Comparison of ENCODE assay signal across 8 cellular contexts in the genomic region with DNA sequence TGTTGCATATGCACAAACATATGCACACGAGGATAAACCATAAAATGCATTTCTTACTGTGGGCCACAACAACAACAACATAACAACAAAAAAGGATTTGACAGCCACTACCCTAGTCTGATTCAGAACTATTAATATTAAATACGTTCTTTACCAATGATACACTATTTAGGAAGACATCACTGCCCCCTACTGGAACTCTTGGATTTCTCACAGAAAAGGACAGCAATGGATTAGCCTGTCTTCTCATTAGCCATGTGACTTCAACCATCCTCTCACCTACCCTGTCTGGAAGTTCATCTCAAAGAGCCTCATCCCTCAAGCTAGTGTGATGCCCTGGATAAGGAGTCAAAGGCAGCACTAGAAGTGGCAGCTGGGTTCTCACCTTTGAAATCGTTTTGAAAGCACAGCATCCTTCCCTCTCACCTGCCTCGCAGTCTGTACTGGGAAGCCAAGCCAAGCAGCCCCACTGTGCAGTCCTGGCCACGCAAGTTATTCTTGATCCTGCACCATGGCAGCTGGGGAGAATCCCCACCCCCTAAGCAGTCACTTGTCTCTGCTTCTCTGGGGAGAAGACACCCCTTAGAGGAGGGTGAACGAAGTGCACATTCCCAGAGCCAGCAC.
A peak's percentile ranks its signal among the peaks of the same experiment; 100 is the strongest.
DNase-seq lines count a peak whose midpoint lies in the region; ATAC-seq, FAIRE-seq and TF ChIP-seq lines count a peak whose summit lies in the region.

No MANE protein-coding gene starts in this region.

- peak; percentile 35 to 65 for DNase-seq in A549 (ENCODE audit: low read depth in 1 of 2, low spot score in 1 of 2)
- DNase-seq in ELR (ENCODE audit: low read depth) = peak; percentile 89
- DNase-seq in NCI-H748 treated with DMSO at 0.1 percent for 48 hours (lab: John Stamatoyannopoulos, UW) = peak; percentile 48
- peak; percentile 82 for DNase-seq in brain microvascular endothelial cell
- no peak for DNase-seq in left colon
- no peak for DNase-seq in upper lobe of right lung
- no peak for DNase-seq in GM19238 (ENCODE audit: insufficient read length, low spot score)

- H3K27me3 ChIP-seq in brain microvascular endothelial cell (replicated peaks) = no peaks in the 10 kb centered on the region
- no peaks in the 10 kb centered on the region for H3K27me3 ChIP-seq in upper lobe of right lung

- ATAC-seq in A549 (peak; percentile 57 to 68; a peak in 5 of 6 replicates), HG02884 (IDR thresholded peaks at IDR 0.05; ENCODE audit: unreplicated experiment) (peak; percentile 70), left colon (peak; percentile 61), upper lobe of right lung (peak; percentile 84)

- H3K4me3 ChIP-seq in A549 (no peak overlapping the region), brain microvascular endothelial cell (ENCODE audit: low read depth, low read length) (no peak overlapping the region), upper lobe of right lung (no peak overlapping the region)

- FAIRE-seq in A549 (lab: Jason Lieb, UNC) = peak; percentile 54

- intact Hi-C loops in left colon (cut with DNase I, micrococcal nuclease) = no loop called here
- intact Hi-C loops in upper lobe of right lung (cut with DNase I) = loop anchor here (10.0 kb wide), 1 partner anchor 263 kb away; no protein-coding TSS in a partner anchor

- in situ Hi-C loops in brain microvascular endothelial cell (cut with HindIII; ENCODE audit: low pct_ligation_motif_present, low sequenced_read_pairs) = no loop called here

- H3K9me3 ChIP-seq in A549 (no peaks in the 10 kb centered on the region), upper lobe of right lung (no peaks in the 10 kb centered on the region)

- CTCF ChIA-PET in A549 (lab: Yijun Ruan, JAX) = interaction anchor here (0.6 to 12.7 kb wide), 31 partner anchors 10 to 268 kb away, joined by 3 to 113 read pairs (median 5); no protein-coding TSS in a partner anchor

- TF ChIP-seq EP300 in A549 (IDR thresholded peaks at IDR 0.05) = no peak

- peaks cover 20% of the 10 kb centered on the region for H3K4me1 ChIP-seq in A549
- peaks cover 4% of the 10 kb centered on the region for H3K4me1 ChIP-seq in upper lobe of right lung

- TF ChIP-seq CTCF in A549 (IDR thresholded peaks at IDR 0.05) (peak; percentile 78), brain microvascular endothelial cell (IDR thresholded peaks at IDR 0.05; ENCODE audit: low read depth, low read length, missing control alignments) (peak; percentile 64), upper lobe of right lung (IDR thresholded peaks at IDR 0.05) (peak; percentile 72)

- 29% methylated on average over 6 of the region's 6 CpGs for WGBS in A549 (ENCODE audit: missing lambda C conversion rate)

- POLR2A ChIA-PET in A549 (lab: Yijun Ruan, JAX) = interaction anchor here (0.5 kb wide), 1 partner anchor 334 kb away, joined by 3 read pairs; no protein-coding TSS in a partner anchor

- H3K27ac ChIP-seq in A549 = no peak overlapping the region
- no peak overlapping the region for H3K27ac ChIP-seq in brain microvascular endothelial cell
- H3K27ac ChIP-seq in upper lobe of right lung = no peak overlapping the region

- no peak overlapping the region for H3K4me2 ChIP-seq in A549

- TF ChIP-seq RAD21 in A549 (conservative IDR thresholded peaks at IDR 0.05 in 1 of 2, IDR thresholded peaks at IDR 0.05 in 1 of 2) = peak; percentile 75 to 76

- TF ChIP-seq POLR2A in A549 (IDR thresholded peaks at IDR 0.05; ENCODE audit: low read length) = no peak

- H3K36me3 ChIP-seq in brain microvascular endothelial cell (replicated peaks) = no peaks in the 10 kb centered on the region
- no peaks in the 10 kb centered on the region for H3K36me3 ChIP-seq in upper lobe of right lung

TF ChIP-seq in A549, 52 proteins besides CTCF, POLR2A, EP300 and RAD21:
- TF ChIP-seq JUN (IDR thresholded peaks at IDR 0.05) = no peak
- no peak for TF ChIP-seq GATA3 (IDR thresholded peaks at IDR 0.05; ENCODE audit: borderline replicate concordance)
- TF ChIP-seq, protein P1, sequence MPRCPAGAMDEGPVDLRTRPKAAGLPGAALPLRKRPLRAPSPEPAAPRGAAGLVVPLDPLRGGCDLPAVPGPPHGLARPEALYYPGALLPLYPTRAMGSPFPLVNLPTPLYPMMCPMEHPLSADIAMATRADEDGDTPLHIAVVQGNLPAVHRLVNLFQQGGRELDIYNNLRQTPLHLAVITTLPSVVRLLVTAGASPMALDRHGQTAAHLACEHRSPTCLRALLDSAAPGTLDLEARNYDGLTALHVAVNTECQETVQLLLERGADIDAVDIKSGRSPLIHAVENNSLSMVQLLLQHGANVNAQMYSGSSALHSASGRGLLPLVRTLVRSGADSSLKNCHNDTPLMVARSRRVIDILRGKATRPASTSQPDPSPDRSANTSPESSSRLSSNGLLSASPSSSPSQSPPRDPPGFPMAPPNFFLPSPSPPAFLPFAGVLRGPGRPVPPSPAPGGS (IDR thresholded peaks at IDR 0.05) = no peak
- peak; percentile 65 for TF ChIP-seq SMC3 (IDR thresholded peaks at IDR 0.05)
- TF ChIP-seq NR3C1 (IDR thresholded peaks at IDR 0.05) = no peak
- TF ChIP-seq KDM5A (IDR thresholded peaks at IDR 0.05) = no peak
- no peak for TF ChIP-seq CEBPB (IDR thresholded peaks at IDR 0.05)
- TF ChIP-seq, protein P2, sequence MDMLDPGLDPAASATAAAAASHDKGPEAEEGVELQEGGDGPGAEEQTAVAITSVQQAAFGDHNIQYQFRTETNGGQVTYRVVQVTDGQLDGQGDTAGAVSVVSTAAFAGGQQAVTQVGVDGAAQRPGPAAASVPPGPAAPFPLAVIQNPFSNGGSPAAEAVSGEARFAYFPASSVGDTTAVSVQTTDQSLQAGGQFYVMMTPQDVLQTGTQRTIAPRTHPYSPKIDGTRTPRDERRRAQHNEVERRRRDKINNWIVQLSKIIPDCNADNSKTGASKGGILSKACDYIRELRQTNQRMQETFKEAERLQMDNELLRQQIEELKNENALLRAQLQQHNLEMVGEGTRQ (IDR thresholded peaks at IDR 0.05) = 0 out of 2 replicates have a peak, but pooled peaks have one; percentile 7

Comparison
In these comparisons a context has a peak if more than half of its experiments do, and no peak if none do; other contexts are left out.
1. DNase-seq: peak in A549 (2 of 2), ELR (single experiment), NCI-H748 treated with DMSO at 0.1 percent for 48 hours (single experiment) and brain microvascular endothelial cell (single experiment); none in left colon (0 of 2), upper lobe of right lung (single experiment) and GM19238 (single experiment).
2. Peak in every context shown above with its lines, with median percentiles within 50 percentile points of each other: ATAC-seq and CTCF ChIP-seq.